In the genomic region with DNA sequence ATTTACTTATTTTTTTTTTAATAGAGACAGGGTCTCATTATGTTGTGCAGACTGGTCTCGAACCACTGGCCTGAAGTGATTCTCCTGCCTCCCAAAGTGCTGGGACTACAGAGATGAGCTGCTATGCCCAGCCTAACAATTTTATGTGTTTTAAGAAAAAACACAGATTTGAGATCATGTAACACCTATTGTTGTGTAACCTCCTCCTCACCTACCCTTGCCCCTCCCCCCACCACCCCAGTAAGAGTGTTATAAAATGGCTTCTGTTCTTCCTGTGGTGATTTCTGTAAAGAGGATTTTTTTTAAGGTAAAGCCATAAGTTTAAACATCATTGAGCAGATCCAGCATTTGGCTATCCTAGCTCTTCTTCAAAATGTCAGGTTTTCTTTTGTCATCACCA, we compare ENCODE assay signal across 31 cellular contexts.
"Had no signal": no experiment of that assay in that cellular context is flagged by ENCODE, and none has a peak within 500 bp of the region (broad histone marks: within the 10 kb centered on the region; RNA-seq: fewer than 3 reads in every experiment).

No MANE protein-coding gene starts in this region.

- H3K27ac ChIP-seq: heart right ventricle, hepatocyte, left ventricle myocardium inferior, pancreas, prostate gland, sigmoid colon, spleen, stomach, testis, thyroid gland, transverse colon, upper lobe of left lung, vagina had no signal

- H3K9me3 Mint-ChIP-seq: immature natural killer cell; naive thymus-derived CD4-positive, alpha-beta T cell; natural killer cell treated with Interleukin-12 subunit alpha and Interleukin-12 subunit beta and Interleukin-15 and Interleukin-18, amount 100 ng/mL, for 72 hours had no signal

- H3K27me3 Mint-ChIP-seq: naive thymus-derived CD4-positive, alpha-beta T cell; natural killer cell treated with Interleukin-12 subunit alpha and Interleukin-12 subunit beta and Interleukin-15 and Interleukin-18, amount 100 ng/mL, for 72 hours; stimulated activated naive B cell treated with anti-CD40 and anti-IgM and Interleukin-4, amounts not matched to agents 10 μg/mL and 1 μg/mL and 100 μg/mL, for 72 hours had no signal

- H3K9me3 ChIP-seq: heart right ventricle, left ventricle myocardium inferior, mucosa of descending colon, pancreas, prostate gland, sigmoid colon, spleen, stomach, testis, thyroid gland, transverse colon, upper lobe of left lung, vagina had no signal

- H3K27ac Mint-ChIP-seq: stimulated activated naive B cell treated with anti-CD40 and anti-IgM and Interleukin-4, amounts not matched to agents 10 μg/mL and 1 μg/mL and 100 μg/mL, for 72 hours had no signal

- H3K27me3 ChIP-seq: heart right ventricle, hepatocyte, pancreas, sigmoid colon, spleen, stomach, testis, thyroid gland, transverse colon, upper lobe of left lung, vagina had no signal

- H3K4me2 ChIP-seq: hepatocyte had no signal

- H3K4me3 ChIP-seq: heart right ventricle, hepatocyte, left ventricle myocardium inferior, lung, mucosa of descending colon, pancreas, prostate gland, sigmoid colon, spleen, stomach, testis, thyroid gland, transverse colon, upper lobe of left lung, vagina had no signal

- H3K4me3 Mint-ChIP-seq: immature natural killer cell; natural killer cell treated with Interleukin-12 subunit alpha and Interleukin-12 subunit beta and Interleukin-15 and Interleukin-18, amount 100 ng/mL, for 72 hours; stimulated activated naive B cell treated with anti-CD40 and anti-IgM and Interleukin-4, amounts not matched to agents 10 μg/mL and 1 μg/mL and 100 μg/mL, for 72 hours had no signal

- H3K36me3 Mint-ChIP-seq: natural killer cell treated with Interleukin-12 subunit alpha and Interleukin-12 subunit beta and Interleukin-15 and Interleukin-18, amount 100 ng/mL, for 72 hours had no signal

- H3K4me1 ChIP-seq: left ventricle myocardium inferior, prostate gland, sigmoid colon, thyroid gland, transverse colon, upper lobe of left lung had no signal

- H2AFZ ChIP-seq: hepatocyte had no signal

- FAIRE-seq: islet of Langerhans, kidney, pancreas, small intestine had no signal

- DNase-seq: heart right ventricle; immature natural killer cell; kidney; left colon; left ventricle myocardium inferior; midbrain; mucosa of descending colon; naive thymus-derived CD4-positive, alpha-beta T cell; nucleus accumbens; pancreas; posterior cingulate gyrus; retina; right cardiac atrium; sigmoid colon; small intestine; spleen; stimulated activated CD4-positive, alpha-beta T cell treated with anti-CD3 and anti-CD28 coated beads, Interleukin-2, amount 100 ng/mL, for 24 hours; stimulated activated CD4-positive, alpha-beta T cell treated with anti-CD3 and anti-CD28 coated beads, Interleukin-4, amount 100 ng/mL, for 1 hour; stimulated activated naive B cell treated with anti-CD40 and anti-IgM and Interleukin-4, amounts not matched to agents 10 μg/mL and 1 μg/mL and 100 μg/mL, for 72 hours; stimulated activated naive CD8-positive, alpha-beta T cell treated with anti-CD3 and anti-CD28 coated beads, Interleukin-15, Interleukin-2, amounts not matched to agents 100 U/mL and 50 U/mL, for 24 hours; stomach; testis; thyroid gland; transverse colon; upper lobe of left lung had no signal
